Comparison of ENCODE assay signal across 9 cellular contexts in genomic region chr10:132036153-132036886, GRCh38. TPM values are rescaled to one million over a fixed set of nuclear protein-coding genes. Genes with fewer than 3 reads are reported as not detected.
DNase-seq lines count a peak whose midpoint lies in the region; ATAC-seq, FAIRE-seq and TF ChIP-seq lines count a peak whose summit lies in the region.
"Had no signal": no experiment of that assay in that cellular context is flagged by ENCODE, and none has a peak within 500 bp of the region (broad histone marks: within the 10 kb centered on the region; RNA-seq: fewer than 3 reads in every experiment).

No MANE protein-coding gene starts in this region.

- H3K9me3 ChIP-seq in A549 = no peaks in the 10 kb centered on the region
- H3K9me3 ChIP-seq in esophagus muscularis mucosa = no peaks in the 10 kb centered on the region
- H3K9me3 ChIP-seq in neural cell (ENCODE audit: low read length) = peaks cover 3% of the 10 kb centered on the region

- 67% methylated on average over 10 of the region's 100 CpGs for WGBS in A549 (ENCODE audit: missing lambda C conversion rate)
- 1% methylated on average over 14 of the region's 100 CpGs for WGBS in esophagus muscularis mucosa

- H3K27ac ChIP-seq in A549 (peak overlapping the region; percentile 87 to 91), esophagus muscularis mucosa (replicated peaks in 1 of 4) (peak overlapping the region; percentile 20 to 70 (median 48)), neural cell (ENCODE audit: low read length) (no peak overlapping the region)
- H3K27ac ChIP-seq: PC-9 had no signal

- TF ChIP-seq POLR2A in A549 (IDR thresholded peaks at IDR 0.05; ENCODE audit: low read length) (no peak), esophagus muscularis mucosa (IDR thresholded peaks at IDR 0.05; ENCODE audit: low read depth) (no peak)

- H3K4me3 ChIP-seq in A549 = peak overlapping the region; percentile 82
- peak overlapping the region; percentile 5; the same call in 1 of the 2 replicates for H3K4me3 ChIP-seq in Jurkat, Clone E6-1 (ENCODE audit: low read length)
- H3K4me3 ChIP-seq in esophagus muscularis mucosa = peak overlapping the region; percentile 58 to 65 (median 62)
- peak overlapping the region; percentile 71 for H3K4me3 ChIP-seq in neural cell (ENCODE audit: low read length)
- H3K4me3 ChIP-seq: PC-9 had no signal

- no peak for TF ChIP-seq RAD21 in A549 (conservative IDR thresholded peaks at IDR 0.05 in 1 of 2, IDR thresholded peaks at IDR 0.05 in 1 of 2)
- peak; percentile 10 for TF ChIP-seq RAD21 in neural cell (conservative IDR thresholded peaks at IDR 0.05)

- H4K20me1 ChIP-seq in neural cell (ENCODE audit: insufficient read depth) = no peaks in the 10 kb centered on the region

- POLR2A ChIA-PET in A549 (lab: Yijun Ruan, JAX) = no interaction called here

- no peaks in the 10 kb centered on the region for H3F3A ChIP-seq in neural cell (ENCODE audit: insufficient read depth, low read length, poor library complexity, severe bottlenecking)

- no peak for TF ChIP-seq CTCF in A549 (IDR thresholded peaks at IDR 0.05)
- TF ChIP-seq CTCF in esophagus muscularis mucosa (IDR thresholded peaks at IDR 0.05) = no peak
- TF ChIP-seq CTCF in neural cell (IDR thresholded peaks at IDR 0.05; ENCODE audit: poor library complexity, severe bottlenecking) = no peak

- FAIRE-seq in A549 (lab: Jason Lieb, UNC) = no peak

- peak overlapping the region; percentile 99 for H3K4me2 ChIP-seq in A549
- H3K4me2 ChIP-seq in neural cell (ENCODE audit: low read length) = peak overlapping the region; percentile 51
- H3K4me2 ChIP-seq: PC-9 had no signal

- H3K9me2 ChIP-seq in neural cell (ENCODE audit: insufficient read depth, low read length) = no peaks in the 10 kb centered on the region

- H3K36me3 ChIP-seq in esophagus muscularis mucosa (no peaks in the 10 kb centered on the region), neural cell (ENCODE audit: insufficient read depth, low read length) (no peaks in the 10 kb centered on the region)

- H2AFZ ChIP-seq in neural cell (ENCODE audit: low read depth, low read length) = no peak overlapping the region
- H2AFZ ChIP-seq: PC-9 had no signal

- CTCF ChIA-PET in A549 (lab: Yijun Ruan, JAX) = interaction anchor here (1.6 to 5.1 kb wide), 4 partner anchors 9 to 107 kb away, joined by 3 to 25 read pairs (median 9); no protein-coding TSS in a partner anchor

- no peaks in the 10 kb centered on the region for H3K79me2 ChIP-seq in neural cell (replicated peaks; ENCODE audit: insufficient read depth, low read length)

- TF ChIP-seq EP300 in A549 (IDR thresholded peaks at IDR 0.05) (no peak), esophagus muscularis mucosa (IDR thresholded peaks at IDR 0.05) (no peak), neural cell (conservative IDR thresholded peaks at IDR 0.05; ENCODE audit: poor library complexity, severe bottlenecking) (no peak)

- H3K4me1 ChIP-seq in A549 (0 out of 3 replicates have a peak, but pooled peaks cover 3% of the 10 kb centered on the region), esophagus muscularis mucosa (peaks cover 7 to 25% (median 21%) of the 10 kb centered on the region in 4 donors)

- peak overlapping the region; percentile 69 for H3K9ac ChIP-seq in neural cell (ENCODE audit: low read length)

- ATAC-seq in A549 = peak; percentile 71 to 79
- no peak for ATAC-seq in HG03520 (IDR thresholded peaks at IDR 0.05; ENCODE audit: unreplicated experiment)

- peaks cover 0 to 58% (median 0%) of the 10 kb centered on the region in 4 donors for H3K27me3 ChIP-seq in esophagus muscularis mucosa
- peaks cover 48% of the 10 kb centered on the region for H3K27me3 ChIP-seq in neural cell (ENCODE audit: insufficient read depth, low read depth, low read length)

- DNase-seq in A549 (ENCODE audit: low read depth in 1 of 2, low spot score in 1 of 2) (peak; percentile 52 to 57), esophagus muscularis mucosa (ENCODE audit: extremely low spot score) (no peak), SW 1271 (lab: John Stamatoyannopoulos, UW) (no peak), NCI-H2196 (lab: John Stamatoyannopoulos, UW; ENCODE audit: unreplicated experiment) (no peak), amniotic stem cell (lab: John Stamatoyannopoulos, UW) (no peak)
- no peak for DNase-seq in Jurkat, Clone E6-1 (ENCODE audit: low read depth, low spot score)

- intact Hi-C loops in esophagus muscularis mucosa (cut with DNase I) = loop anchor here (5.0 kb wide), 1 partner anchor 106 kb away; no protein-coding TSS in a partner anchor

TF ChIP-seq in A549, 52 proteins besides CTCF, POLR2A, EP300 and RAD21 (continues in another document):
- TF ChIP-seq, protein P1, sequence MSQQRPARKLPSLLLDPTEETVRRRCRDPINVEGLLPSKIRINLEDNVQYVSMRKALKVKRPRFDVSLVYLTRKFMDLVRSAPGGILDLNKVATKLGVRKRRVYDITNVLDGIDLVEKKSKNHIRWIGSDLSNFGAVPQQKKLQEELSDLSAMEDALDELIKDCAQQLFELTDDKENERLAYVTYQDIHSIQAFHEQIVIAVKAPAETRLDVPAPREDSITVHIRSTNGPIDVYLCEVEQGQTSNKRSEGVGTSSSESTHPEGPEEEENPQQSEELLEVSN (IDR thresholded peaks at IDR 0.05; ENCODE audit: borderline replicate concordance, low read depth) = peak; percentile 92
- TF ChIP-seq, protein P2, sequence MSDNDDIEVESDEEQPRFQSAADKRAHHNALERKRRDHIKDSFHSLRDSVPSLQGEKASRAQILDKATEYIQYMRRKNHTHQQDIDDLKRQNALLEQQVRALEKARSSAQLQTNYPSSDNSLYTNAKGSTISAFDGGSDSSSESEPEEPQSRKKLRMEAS (IDR thresholded peaks at IDR 0.05) = peak; percentile 91
- TF ChIP-seq RNF2 (IDR thresholded peaks at IDR 0.05; ENCODE audit: borderline replicate concordance, low read depth) = peak; percentile 66; the same call in 1 of the 2 replicates

TF ChIP-seq in neural cell, 6 proteins besides CTCF, POLR2A, EP300 and RAD21:
- peak; percentile 60 for TF ChIP-seq TAF1 (IDR thresholded peaks at IDR 0.05; ENCODE audit: low read depth)
- TF ChIP-seq, protein P3, sequence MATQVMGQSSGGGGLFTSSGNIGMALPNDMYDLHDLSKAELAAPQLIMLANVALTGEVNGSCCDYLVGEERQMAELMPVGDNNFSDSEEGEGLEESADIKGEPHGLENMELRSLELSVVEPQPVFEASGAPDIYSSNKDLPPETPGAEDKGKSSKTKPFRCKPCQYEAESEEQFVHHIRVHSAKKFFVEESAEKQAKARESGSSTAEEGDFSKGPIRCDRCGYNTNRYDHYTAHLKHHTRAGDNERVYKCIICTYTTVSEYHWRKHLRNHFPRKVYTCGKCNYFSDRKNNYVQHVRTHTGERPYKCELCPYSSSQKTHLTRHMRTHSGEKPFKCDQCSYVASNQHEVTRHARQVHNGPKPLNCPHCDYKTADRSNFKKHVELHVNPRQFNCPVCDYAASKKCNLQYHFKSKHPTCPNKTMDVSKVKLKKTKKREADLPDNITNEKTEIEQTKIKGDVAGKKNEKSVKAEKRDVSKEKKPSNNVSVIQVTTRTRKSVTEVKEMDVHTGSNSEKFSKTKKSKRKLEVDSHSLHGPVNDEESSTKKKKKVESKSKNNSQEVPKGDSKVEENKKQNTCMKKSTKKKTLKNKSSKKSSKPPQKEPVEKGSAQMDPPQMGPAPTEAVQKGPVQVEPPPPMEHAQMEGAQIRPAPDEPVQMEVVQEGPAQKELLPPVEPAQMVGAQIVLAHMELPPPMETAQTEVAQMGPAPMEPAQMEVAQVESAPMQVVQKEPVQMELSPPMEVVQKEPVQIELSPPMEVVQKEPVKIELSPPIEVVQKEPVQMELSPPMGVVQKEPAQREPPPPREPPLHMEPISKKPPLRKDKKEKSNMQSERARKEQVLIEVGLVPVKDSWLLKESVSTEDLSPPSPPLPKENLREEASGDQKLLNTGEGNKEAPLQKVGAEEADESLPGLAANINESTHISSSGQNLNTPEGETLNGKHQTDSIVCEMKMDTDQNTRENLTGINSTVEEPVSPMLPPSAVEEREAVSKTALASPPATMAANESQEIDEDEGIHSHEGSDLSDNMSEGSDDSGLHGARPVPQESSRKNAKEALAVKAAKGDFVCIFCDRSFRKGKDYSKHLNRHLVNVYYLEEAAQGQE (IDR thresholded peaks at IDR 0.05; ENCODE audit: borderline replicate concordance) = peak; percentile 33
- no peak for TF ChIP-seq SMC3 (conservative IDR thresholded peaks at IDR 0.05; ENCODE audit: poor library complexity)
- no peak for TF ChIP-seq EZH2 (IDR thresholded peaks at IDR 0.05; ENCODE audit: borderline replicate concordance, insufficient read depth, low read length, poor library complexity, severe bottlenecking)
- peak; percentile 83 for TF ChIP-seq MXI1 (conservative IDR thresholded peaks at IDR 0.05; ENCODE audit: poor library complexity, severe bottlenecking)
- TF ChIP-seq POLR2AphosphoS5 (IDR thresholded peaks at IDR 0.05) = peak; percentile 31

RNA-seq across cellular contexts. Expression of gene JAKMIP3, which starts 29.4 kb away (rescaled TPM):
- polyA plus RNA-seq in A549 (2011; rRNA removed) = 3.1 and 4.1 TPM in 2 replicates
- polyA plus RNA-seq in A549 (2012; cell fraction: cytosol; rRNA removed) = 2.6 and 2.9 TPM in 2 replicates
- 9.5 and 11.1 TPM in 2 replicates for polyA plus RNA-seq in A549 (2012; cell fraction: nucleus; rRNA removed)
- polyA plus RNA-seq in A549 (2017; fragmentation: RNase III; extraction: RNeasy Plus Mini Kit Qiagen cat#74134 plus additional on column Dnase treatment) = 3.1 to 4.1 TPM (median 3.8 TPM) in 3 replicates
- 1.2 and 1.7 TPM in 2 replicates for polyA minus RNA-seq in A549 (2011; rRNA and poly(A)+ RNA removed)
- polyA plus RNA-seq in Jurkat, Clone E6-1 (2012; ENCODE audit: insufficient read depth, insufficient read length) = 0.26 TPM
- total RNA-seq in esophagus muscularis mucosa = 1 to 10 TPM in 2 of 4 donors, under 1 TPM in 2; 0.66 to 1.6 (median 0.97) TPM
- polyA plus RNA-seq in neural cell = 5.1 and 6.3 TPM in 2 replicates
- 6.8 and 7.4 TPM in 2 replicates for polyA minus RNA-seq in neural cell

RNA-seq across cellular contexts. Expression of gene BNIP3, which starts 54.6 kb away (rescaled TPM):
- polyA plus RNA-seq in A549 (2011; rRNA removed) = 46.6 and 51.2 TPM in 2 replicates
- polyA plus RNA-seq in A549 (2012; cell fraction: cytosol; rRNA removed) = 32.8 and 33.4 TPM in 2 replicates
- 40.2 and 60.3 TPM in 2 replicates for polyA plus RNA-seq in A549 (2012; cell fraction: nucleus; rRNA removed)
- 46.9 to 52.1 TPM (median 51.0 TPM) in 3 replicates for polyA plus RNA-seq in A549 (2017; fragmentation: RNase III; extraction: RNeasy Plus Mini Kit Qiagen cat#74134 plus additional on column Dnase treatment)
- polyA minus RNA-seq in A549 (2011; rRNA and poly(A)+ RNA removed) = 15.8 and 19.2 TPM in 2 replicates
- 71.8 TPM for polyA plus RNA-seq in Jurkat, Clone E6-1 (2012; ENCODE audit: insufficient read depth, insufficient read length)
- total RNA-seq in esophagus muscularis mucosa = 10 to 100 TPM; 51.4 to 68.9 (median 62.6) TPM
- 77.1 and 95.9 TPM in 2 replicates for polyA plus RNA-seq in neural cell
- 32.4 and 35.1 TPM in 2 replicates for polyA minus RNA-seq in neural cell

Comparison
In these comparisons a context has a peak if more than half of its experiments do, and no peak if none do; other contexts are left out.
1. DNase-seq: peak in A549 (2 of 2); none in Jurkat, Clone E6-1 (single experiment), esophagus muscularis mucosa (single experiment), SW 1271 (0 of 2), NCI-H2196 (single experiment) and amniotic stem cell (single experiment).
2. H3K4me3 ChIP-seq: peak in every context shown above with its lines; median percentile 82 in A549; 71 in neural cell; 62 in esophagus muscularis mucosa; 5 in Jurkat, Clone E6-1.